In the genomic region with DNA sequence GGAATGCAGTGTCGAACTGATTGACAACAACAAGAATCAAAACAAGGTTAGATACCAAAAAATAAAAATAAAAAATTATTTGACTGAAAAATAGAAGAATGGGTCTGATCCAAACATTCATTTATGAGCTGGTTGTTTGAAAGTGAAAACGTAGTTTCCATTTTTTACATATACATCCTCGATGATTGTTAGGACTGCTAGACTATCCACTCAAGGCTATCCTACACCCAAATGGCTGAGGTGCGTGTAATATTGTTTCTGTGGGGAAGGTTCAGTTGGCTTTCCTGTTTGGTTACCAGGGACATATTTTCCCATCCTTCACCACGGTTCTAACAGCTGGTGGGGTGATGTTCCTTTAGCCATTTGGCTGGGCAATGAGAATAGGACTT, we compare ENCODE assay signal across 9 cellular contexts.
DNase-seq lines count a peak whose midpoint lies in the region; ATAC-seq, FAIRE-seq and TF ChIP-seq lines count a peak whose summit lies in the region.
"Had no signal": no experiment of that assay in that cellular context is flagged by ENCODE, and none has a peak within 500 bp of the region (broad histone marks: within the 10 kb centered on the region; RNA-seq: fewer than 3 reads in every experiment).

No MANE protein-coding gene starts in this region.

- TF ChIP-seq EP300 in SK-N-SH (IDR thresholded peaks at IDR 0.05; ENCODE audit: borderline replicate concordance in 1 of 2, low read depth in 1 of 2, low read length in 1 of 2): no peak

- H3K9me3 ChIP-seq in SK-N-SH (peaks cover 9% of the 10 kb centered on the region; the same call in 1 of the 2 replicates), astrocyte (ENCODE audit: insufficient read depth, low read depth, low read length) (no peaks in the 10 kb centered on the region), small intestine (ENCODE audit: control insufficient read depth, low read depth) (no peaks in the 10 kb centered on the region), vagina (peaks cover 4% of the 10 kb centered on the region)

- H3K27me3 ChIP-seq in SK-N-SH (ENCODE audit: insufficient read depth): no peaks in the 10 kb centered on the region
- no peaks in the 10 kb centered on the region for H3K27me3 ChIP-seq in astrocyte (ENCODE audit: insufficient read depth, low read length)
- H3K27me3 ChIP-seq in small intestine (ENCODE audit: control insufficient read depth in 2 of 2, insufficient read depth in 2 of 2, low read length in 2 of 2): no peaks in the 10 kb centered on the region
- no peaks in the 10 kb centered on the region for H3K27me3 ChIP-seq in vagina

- H3K9me2 ChIP-seq in SK-N-SH: no peaks in the 10 kb centered on the region

- TF ChIP-seq RAD21 in SK-N-SH (IDR thresholded peaks at IDR 0.05; ENCODE audit: low read length): no peak

- DNase-seq in SK-N-SH (no peak), astrocyte (ENCODE audit: low read depth) (no peak), small intestine (no peak), vagina (ENCODE audit: extremely low spot score in 2 of 2) (no peak), nucleus accumbens (lab: John Stamatoyannopoulos, UW) (no peak)

- peaks cover 35% of the 10 kb centered on the region for H3K4me1 Mint-ChIP-seq in astrocyte (ENCODE audit: low read depth, unreplicated experiment)

- peak overlapping the region; percentile 56 to 97; a peak in 3 of 4 replicates for H3K27ac ChIP-seq in SK-N-SH (ENCODE audit: low read depth in 2 of 2, low read length in 1 of 2)
- peak overlapping the region; percentile 91 for H3K27ac ChIP-seq in astrocyte (ENCODE audit: low read depth, low read length)
- peak overlapping the region; percentile 8 to 81 for H3K27ac ChIP-seq in small intestine (ENCODE audit: low read depth in 1 of 2, low read length in 1 of 2)
- H3K27ac ChIP-seq in vagina: no peak overlapping the region
- H3K27ac ChIP-seq: 22Rv1 had no signal

- peak overlapping the region; percentile 92 for H3K9ac ChIP-seq in SK-N-SH
- peak overlapping the region; percentile 64 for H3K9ac ChIP-seq in astrocyte (ENCODE audit: low read length)

- FAIRE-seq in astrocyte (lab: Jason Lieb, UNC) (no peak), small intestine (lab: Jason Lieb, UNC) (no peak)

- 10% methylated on average over 5 of the region's 5 CpGs for WGBS in SK-N-SH (ENCODE audit: low lambda C conversion rate)
- WGBS in small intestine, 3 donors: 50 to 64% (median 52%) methylated on average over 5 of the region's 5 CpGs

- no peaks in the 10 kb centered on the region for H3K27me3 Mint-ChIP-seq in astrocyte (ENCODE audit: low read depth, unreplicated experiment)

- H3K4me2 ChIP-seq in SK-N-SH (peak overlapping the region; percentile 81), astrocyte (ENCODE audit: low read length) (peak overlapping the region; percentile 65)

- no peak for TF ChIP-seq CTCF in SK-N-SH (IDR thresholded peaks at IDR 0.05)
- TF ChIP-seq CTCF in astrocyte (IDR thresholded peaks at IDR 0.05; ENCODE audit: insufficient read depth, low read depth, low read length): no peak
- TF ChIP-seq CTCF in vagina (IDR thresholded peaks at IDR 0.05): no peak

- peaks cover 4 to 11% of the 10 kb centered on the region in 2 experiments for H3K4me1 ChIP-seq in SK-N-SH (ENCODE audit: control insufficient read depth in 1 of 2, insufficient read depth in 2 of 2, low read depth in 1 of 2, low read length in 1 of 2)
- peaks cover 31% of the 10 kb centered on the region for H3K4me1 ChIP-seq in astrocyte (ENCODE audit: insufficient read depth, low read length)
- H3K4me1 ChIP-seq in small intestine (ENCODE audit: control insufficient read depth in 2 of 2, insufficient read depth in 1 of 2, low read depth in 1 of 2, low read length in 1 of 2): peaks cover 0 to 11% of the 10 kb centered on the region in 2 donors
- peaks cover 22% of the 10 kb centered on the region for H3K4me1 ChIP-seq in vagina

- H3K36me3 ChIP-seq in SK-N-SH (replicated peaks in 1 of 2; ENCODE audit: control insufficient read depth in 1 of 2, insufficient read depth in 2 of 2, low read length in 1 of 2) (peaks cover 0 to 8% of the 10 kb centered on the region in 2 experiments), astrocyte (ENCODE audit: insufficient read depth, low read length) (no peaks in the 10 kb centered on the region), small intestine (ENCODE audit: control insufficient read depth in 2 of 2, insufficient read depth in 2 of 2, low read length in 2 of 2) (no peaks in the 10 kb centered on the region), vagina (no peaks in the 10 kb centered on the region)

- TF ChIP-seq POLR2A in vagina (IDR thresholded peaks at IDR 0.05): no peak

- CTCF ChIA-PET in SK-N-SH (lab: Yijun Ruan, JAX): no interaction called here

- ATAC-seq in SK-N-SH treated with all-trans-retinoic acid at 6 μM for 48 hours (no peak; the same call in 2 of the 3 replicates), HG03103 (IDR thresholded peaks at IDR 0.05; ENCODE audit: low read depth, unreplicated experiment) (peak; percentile 12), GM21717 (IDR thresholded peaks at IDR 0.05; ENCODE audit: unreplicated experiment) (no peak)

- H3K4me3 ChIP-seq in SK-N-SH (ENCODE audit: low read depth in 2 of 2, low read length in 1 of 2) (peak overlapping the region; percentile 50 to 64; a peak in 3 of 4 replicates), astrocyte (ENCODE audit: insufficient read depth, low read depth, low read length) (no peak overlapping the region), small intestine (ENCODE audit: low read depth in 1 of 2, low read length in 2 of 2) (no peak overlapping the region), vagina (no peak overlapping the region)

- H2AFZ ChIP-seq in SK-N-SH (ENCODE audit: low read depth): peak overlapping the region; percentile 31
- no peak overlapping the region for H2AFZ ChIP-seq in astrocyte (ENCODE audit: low read depth, low read length)

- H3K79me2 ChIP-seq in SK-N-SH (ENCODE audit: insufficient read depth): peaks cover 68% of the 10 kb centered on the region
- H3K79me2 ChIP-seq in astrocyte (ENCODE audit: insufficient read depth, low read length): no peaks in the 10 kb centered on the region

- H4K20me1 ChIP-seq in SK-N-SH (ENCODE audit: insufficient read depth): no peaks in the 10 kb centered on the region
- H4K20me1 ChIP-seq in astrocyte (ENCODE audit: insufficient read depth, low read length): no peaks in the 10 kb centered on the region

- peaks cover 9% of the 10 kb centered on the region for H3K9me3 Mint-ChIP-seq in astrocyte (ENCODE audit: unreplicated experiment)

- no peak overlapping the region for H3K4me3 Mint-ChIP-seq in astrocyte (ENCODE audit: unreplicated experiment)

- POLR2A ChIA-PET in SK-N-SH (lab: Yijun Ruan, JAX): no interaction called here

- H3F3A ChIP-seq in SK-N-SH (replicated peaks; ENCODE audit: insufficient read depth): peaks cover 46% of the 10 kb centered on the region

- H3K36me3 Mint-ChIP-seq in astrocyte (ENCODE audit: low read depth, unreplicated experiment): peaks cover 4% of the 10 kb centered on the region

- intact Hi-C loops in vagina (cut with DNase I): no loop called here

- H3K27ac Mint-ChIP-seq in astrocyte (ENCODE audit: unreplicated experiment): peak overlapping the region; percentile 86

TF ChIP-seq in SK-N-SH, 30 proteins besides CTCF, POLR2A, EP300 and RAD21 (continues in another document):
- TF ChIP-seq MEF2A (IDR thresholded peaks at IDR 0.05; ENCODE audit: borderline replicate concordance, low read depth) (no peak), TEAD4 (IDR thresholded peaks at IDR 0.05; ENCODE audit: borderline replicate concordance, insufficient read depth) (no peak; the same call in 1 of the 2 replicates), RXRA (IDR thresholded peaks at IDR 0.05; ENCODE audit: borderline replicate concordance, low read depth) (no peak), CHD2 (IDR thresholded peaks at IDR 0.05; ENCODE audit: low read length, partially characterized antibody) (no peak)
- TF ChIP-seq, protein P1, sequence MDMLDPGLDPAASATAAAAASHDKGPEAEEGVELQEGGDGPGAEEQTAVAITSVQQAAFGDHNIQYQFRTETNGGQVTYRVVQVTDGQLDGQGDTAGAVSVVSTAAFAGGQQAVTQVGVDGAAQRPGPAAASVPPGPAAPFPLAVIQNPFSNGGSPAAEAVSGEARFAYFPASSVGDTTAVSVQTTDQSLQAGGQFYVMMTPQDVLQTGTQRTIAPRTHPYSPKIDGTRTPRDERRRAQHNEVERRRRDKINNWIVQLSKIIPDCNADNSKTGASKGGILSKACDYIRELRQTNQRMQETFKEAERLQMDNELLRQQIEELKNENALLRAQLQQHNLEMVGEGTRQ (IDR thresholded peaks at IDR 0.05; ENCODE audit: borderline replicate concordance, low read depth, low read length): no peak

TF ChIP-seq in SK-N-SH treated with all-trans-retinoic acid at 6 μM for 48 hours, 23 proteins besides CTCF, POLR2A, EP300 and RAD21 (continues in another document):
- TF ChIP-seq ESRRG (CRISPR knock-in tag; IDR thresholded peaks at IDR 0.05): no peak
- TF ChIP-seq, protein P2, sequence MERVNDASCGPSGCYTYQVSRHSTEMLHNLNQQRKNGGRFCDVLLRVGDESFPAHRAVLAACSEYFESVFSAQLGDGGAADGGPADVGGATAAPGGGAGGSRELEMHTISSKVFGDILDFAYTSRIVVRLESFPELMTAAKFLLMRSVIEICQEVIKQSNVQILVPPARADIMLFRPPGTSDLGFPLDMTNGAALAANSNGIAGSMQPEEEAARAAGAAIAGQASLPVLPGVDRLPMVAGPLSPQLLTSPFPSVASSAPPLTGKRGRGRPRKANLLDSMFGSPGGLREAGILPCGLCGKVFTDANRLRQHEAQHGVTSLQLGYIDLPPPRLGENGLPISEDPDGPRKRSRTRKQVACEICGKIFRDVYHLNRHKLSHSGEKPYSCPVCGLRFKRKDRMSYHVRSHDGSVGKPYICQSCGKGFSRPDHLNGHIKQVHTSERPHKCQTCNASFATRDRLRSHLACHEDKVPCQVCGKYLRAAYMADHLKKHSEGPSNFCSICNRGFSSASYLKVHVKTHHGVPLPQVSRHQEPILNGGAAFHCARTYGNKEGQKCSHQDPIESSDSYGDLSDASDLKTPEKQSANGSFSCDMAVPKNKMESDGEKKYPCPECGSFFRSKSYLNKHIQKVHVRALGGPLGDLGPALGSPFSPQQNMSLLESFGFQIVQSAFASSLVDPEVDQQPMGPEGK (CRISPR knock-in tag; IDR thresholded peaks at IDR 0.05; ENCODE audit: borderline replicate concordance): no peak
- TF ChIP-seq TOX (CRISPR knock-in tag; IDR thresholded peaks at IDR 0.05; ENCODE audit: borderline replicate concordance): no peak
- TF ChIP-seq, protein P3, sequence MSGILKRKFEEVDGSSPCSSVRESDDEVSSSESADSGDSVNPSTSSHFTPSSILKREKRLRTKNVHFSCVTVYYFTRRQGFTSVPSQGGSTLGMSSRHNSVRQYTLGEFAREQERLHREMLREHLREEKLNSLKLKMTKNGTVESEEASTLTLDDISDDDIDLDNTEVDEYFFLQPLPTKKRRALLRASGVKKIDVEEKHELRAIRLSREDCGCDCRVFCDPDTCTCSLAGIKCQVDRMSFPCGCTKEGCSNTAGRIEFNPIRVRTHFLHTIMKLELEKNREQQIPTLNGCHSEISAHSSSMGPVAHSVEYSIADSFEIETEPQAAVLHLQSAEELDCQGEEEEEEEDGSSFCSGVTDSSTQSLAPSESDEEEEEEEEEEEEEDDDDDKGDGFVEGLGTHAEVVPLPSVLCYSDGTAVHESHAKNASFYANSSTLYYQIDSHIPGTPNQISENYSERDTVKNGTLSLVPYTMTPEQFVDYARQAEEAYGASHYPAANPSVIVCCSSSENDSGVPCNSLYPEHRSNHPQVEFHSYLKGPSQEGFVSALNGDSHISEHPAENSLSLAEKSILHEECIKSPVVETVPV (CRISPR knock-in tag; IDR thresholded peaks at IDR 0.05): no peak
- TF ChIP-seq SNAI2 (CRISPR knock-in tag; IDR thresholded peaks at IDR 0.05): no peak

Comparison
In these comparisons a context has a peak if more than half of its experiments do, and no peak if none do; other contexts are left out.
1. H3K4me3 ChIP-seq: peak in SK-N-SH (2 of 2); none in astrocyte (single experiment), small intestine (0 of 2) and vagina (0 of 2).